ENCODE assay signal across 8 cellular contexts in the genomic region with DNA sequence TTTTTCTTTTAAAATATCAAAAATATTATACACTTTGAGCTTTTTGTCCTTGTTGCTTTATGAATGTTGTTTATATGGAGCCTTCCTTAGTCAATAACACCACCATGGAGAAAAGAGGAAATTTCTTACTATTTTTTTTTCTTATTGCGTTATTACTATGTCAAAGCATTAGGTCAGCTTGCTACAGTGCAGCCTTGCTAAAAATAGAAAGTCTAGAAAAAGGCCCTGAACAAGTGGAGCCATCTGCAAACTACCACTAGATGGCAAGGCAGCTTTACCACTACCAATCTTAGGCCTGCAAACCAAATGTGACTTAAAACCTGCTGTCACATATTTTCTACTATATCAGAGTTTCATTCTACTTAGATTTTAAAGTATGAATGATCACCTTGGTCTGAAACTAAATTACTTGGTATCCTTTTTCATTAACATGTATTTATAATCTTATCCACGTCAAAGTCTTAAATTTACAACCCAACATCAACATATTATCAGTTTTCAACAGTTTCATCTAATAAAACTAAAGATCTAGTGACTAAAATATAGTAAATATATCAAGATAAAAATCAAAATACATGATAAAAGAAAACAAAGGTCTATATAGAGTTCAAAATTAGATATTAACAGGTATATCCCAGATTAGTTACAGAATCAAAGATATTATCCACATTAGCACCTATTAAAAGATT.
DNase-seq lines count a peak whose midpoint lies in the region; ATAC-seq and TF ChIP-seq lines count a peak whose summit lies in the region.

No MANE protein-coding gene starts in this region.

- H3K36me3 Mint-ChIP-seq in activated CD4-positive, alpha-beta T cell treated with anti-CD3 and anti-CD28 coated beads, Interleukin-2, amount 10 ng/mL, durations not matched to agents 24 days and 14 days (ENCODE audit: low read depth): peaks cover 6% of the 10 kb centered on the region
- peaks cover 39% of the 10 kb centered on the region for H3K36me3 Mint-ChIP-seq in nephron (ENCODE audit: low read depth)

- intact Hi-C loops in activated CD4-positive, alpha-beta T cell treated with anti-CD3 and anti-CD28 coated beads, Interleukin-2, amount 10 ng/mL, durations not matched to agents 24 days and 14 days (cut with micrococcal nuclease): loop anchor here (1.0 to 5.0 kb wide), 7 partner anchors 80 to 718 kb away; a partner anchor contains a TSS

- H3K4me1 Mint-ChIP-seq in activated CD4-positive, alpha-beta T cell treated with anti-CD3 and anti-CD28 coated beads, Interleukin-2, amount 10 ng/mL, durations not matched to agents 24 days and 14 days: peaks cover 6% of the 10 kb centered on the region
- H3K4me1 Mint-ChIP-seq in nephron: peaks cover 23% of the 10 kb centered on the region

- DNase-seq in EL (peak; percentile 82), NCI-H345 treated with DMSO at 0.1 percent for 48 hours (lab: John Stamatoyannopoulos, UW; ENCODE audit: unreplicated experiment) (peak; percentile 8), fibroblast of gingiva (ENCODE audit: low read depth) (peak; percentile 89), NCI-H128 (lab: John Stamatoyannopoulos, UW; ENCODE audit: unreplicated experiment) (no peak)
- DNase-seq in activated CD4-positive, alpha-beta T cell treated with anti-CD3 and anti-CD28 coated beads, Interleukin-2, amount 10 ng/mL, durations not matched to agents 24 days and 14 days: peak; percentile 80

- H3K27ac Mint-ChIP-seq in activated CD4-positive, alpha-beta T cell treated with anti-CD3 and anti-CD28 coated beads, Interleukin-2, amount 10 ng/mL, durations not matched to agents 24 days and 14 days: no peak overlapping the region
- H3K27ac Mint-ChIP-seq in nephron: peak overlapping the region in 1 of 3 experiments; percentile 44

- peak; percentile 82 to 91 (median 85) for TF ChIP-seq CTCF in nephron (IDR thresholded peaks at IDR 0.05; ENCODE audit: unreplicated experiment in 3 of 3)

- no peaks in the 10 kb centered on the region for H3K9me3 Mint-ChIP-seq in activated CD4-positive, alpha-beta T cell treated with anti-CD3 and anti-CD28 coated beads, Interleukin-2, amount 10 ng/mL, durations not matched to agents 24 days and 14 days
- peaks cover 8% of the 10 kb centered on the region for H3K9me3 Mint-ChIP-seq in nephron

- no peaks in the 10 kb centered on the region for H3K27me3 Mint-ChIP-seq in activated CD4-positive, alpha-beta T cell treated with anti-CD3 and anti-CD28 coated beads, Interleukin-2, amount 10 ng/mL, durations not matched to agents 24 days and 14 days
- no peaks in the 10 kb centered on the region for H3K27me3 Mint-ChIP-seq in nephron (ENCODE audit: low read depth)

- ATAC-seq in GM19452 (IDR thresholded peaks at IDR 0.05; ENCODE audit: unreplicated experiment): peak; percentile 97
- ATAC-seq in HG03432 (IDR thresholded peaks at IDR 0.05; ENCODE audit: unreplicated experiment): peak; percentile 99

- no peak overlapping the region for H3K4me3 Mint-ChIP-seq in activated CD4-positive, alpha-beta T cell treated with anti-CD3 and anti-CD28 coated beads, Interleukin-2, amount 10 ng/mL, durations not matched to agents 24 days and 14 days
- H3K4me3 Mint-ChIP-seq in nephron: no peak overlapping the region
